Comparison of ENCODE assay signal across 18 cellular contexts in the genomic region with DNA sequence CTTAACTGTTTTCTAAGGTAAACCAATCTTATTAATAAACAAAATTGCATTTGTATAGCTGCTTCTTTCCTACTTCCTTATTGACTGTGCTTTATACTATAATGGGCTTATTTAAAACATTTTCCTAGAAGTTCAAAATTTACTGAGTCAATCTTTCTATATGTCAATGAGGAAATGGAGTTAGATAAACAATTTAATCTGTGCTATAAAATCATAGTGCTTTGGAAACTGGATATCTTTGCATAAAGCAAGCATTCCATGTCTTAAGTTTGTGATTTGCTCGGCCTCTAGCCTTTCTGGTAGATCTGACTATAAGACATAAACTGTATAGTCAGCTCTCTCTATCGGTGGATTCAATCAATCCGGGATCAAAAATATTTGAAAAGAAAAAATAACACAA.
"Had no signal": no experiment of that assay in that cellular context is flagged by ENCODE, and none has a peak within 500 bp of the region (broad histone marks: within the 10 kb centered on the region; RNA-seq: fewer than 3 reads in every experiment).

No MANE protein-coding gene starts in this region.

- H3K4me1 ChIP-seq: colonic mucosa, neural progenitor cell had no signal

- H3K27ac ChIP-seq: colonic mucosa, esophagus muscularis mucosa, neural progenitor cell, ovary had no signal

- H3K9ac ChIP-seq: neural progenitor cell had no signal

- H3K9me3 ChIP-seq: colonic mucosa, ovary, thyroid gland had no signal

- DNase-seq: activated B cell treated with CpG ODN at 0.5 μM for 24 hours; activated CD4-positive, alpha-beta T cell treated with anti-CD3 and anti-CD28 coated beads for 48 hours; activated CD8-positive, alpha-beta memory T cell treated with anti-CD3 and anti-CD28 coated beads, Interleukin-2, amount 50 U/mL, for 4 hours; activated CD8-positive, alpha-beta T cell treated with anti-CD3 and anti-CD28 coated beads for 36 hours; activated gamma-delta T cell; activated T-cell treated with anti-CD3 and anti-CD28 coated beads, Interleukin-2, amount 50 U/mL, for 48 hours; caudate nucleus; colonic mucosa; kidney glomerular epithelial cell; midbrain; naive B cell; ovary; stimulated activated CD4-positive, alpha-beta T cell treated with anti-CD3 and anti-CD28 coated beads, Interleukin-4, amount 100 ng/mL, for 1 hour; stimulated activated naive B cell treated with anti-CD40 and anti-IgM and Interleukin-4, amounts not matched to agents 10 μg/mL and 1 μg/mL and 100 μg/mL, for 72 hours; thyroid gland had no signal

- ATAC-seq: activated CD8-positive, alpha-beta T cell treated with anti-CD3 and anti-CD28 coated beads for 36 hours; activated naive CD4-positive, alpha-beta T cell treated with anti-CD3 and anti-CD28 coated beads, Interleukin-2, amount 50 U/mL, for 72 hours had no signal

- H3K27me3 ChIP-seq: colonic mucosa, esophagus muscularis mucosa, neural progenitor cell, ovary, thyroid gland had no signal

- H3K36me3 ChIP-seq: colonic mucosa, esophagus muscularis mucosa, neural progenitor cell, ovary, thyroid gland had no signal

- H2AFZ ChIP-seq: neural progenitor cell had no signal

- H3K4me2 ChIP-seq: neural progenitor cell had no signal

- H3K4me3 ChIP-seq: colonic mucosa, neural progenitor cell, ovary, thyroid gland had no signal
